In the genomic region with DNA sequence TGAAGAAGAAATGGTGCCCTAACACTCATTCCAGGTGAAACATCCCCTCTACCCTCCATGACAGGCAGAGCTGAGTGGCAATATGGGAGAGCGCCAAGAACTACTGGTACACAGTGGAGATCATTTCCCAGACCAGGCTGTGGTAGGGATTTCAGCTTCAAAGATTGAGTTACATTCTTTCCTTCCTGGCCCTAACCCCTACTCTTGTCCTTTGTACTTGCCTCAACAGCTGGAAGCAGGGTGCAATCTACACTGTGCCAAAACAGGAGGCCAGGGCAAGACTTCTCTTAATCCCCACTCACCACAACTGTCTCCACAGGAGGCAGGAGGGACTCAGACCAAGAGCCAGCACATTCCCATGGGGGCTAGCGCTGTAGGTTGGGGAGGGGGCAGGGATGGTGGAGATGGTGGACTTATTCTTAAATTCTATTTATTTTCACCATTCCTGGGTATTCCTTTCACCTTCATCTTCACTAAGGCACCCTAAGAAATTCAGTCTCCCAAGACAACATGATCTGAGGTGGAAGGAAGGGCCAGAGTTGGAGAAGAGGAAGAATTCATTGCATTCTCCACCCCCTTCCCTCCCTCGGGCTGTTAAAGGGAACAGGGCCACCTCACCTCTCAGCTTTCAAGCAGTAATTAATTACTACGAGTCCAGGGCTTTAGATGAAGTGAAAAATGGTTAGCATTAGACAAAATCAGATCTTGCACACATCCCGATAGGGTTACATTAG, we compare ENCODE assay signal across 1 cellular context.
TF ChIP-seq lines count a peak whose summit lies in the region.

No MANE protein-coding gene starts in this region.

TF ChIP-seq in IMR-90, 13 proteins besides CTCF, POLR2A, EP300 and RAD21:
- TF ChIP-seq SMC3 (IDR thresholded peaks at IDR 0.05; ENCODE audit: low read depth, low read length) (no peak), CHD1 (IDR thresholded peaks at IDR 0.05; ENCODE audit: low read depth, low read length) (no peak), ELK1 (IDR thresholded peaks at IDR 0.05; ENCODE audit: borderline replicate concordance, low read depth, low read length) (no peak), FOS (IDR thresholded peaks at IDR 0.05; ENCODE audit: low read depth, low read length) (no peak), MAFK (IDR thresholded peaks at IDR 0.05; ENCODE audit: low read depth, low read length) (no peak), MXI1 (IDR thresholded peaks at IDR 0.05; ENCODE audit: borderline replicate concordance, low read depth, low read length) (no peak), MAZ (IDR thresholded peaks at IDR 0.05; ENCODE audit: borderline replicate concordance, low read depth, low read length) (no peak), CEBPB (IDR thresholded peaks at IDR 0.05; ENCODE audit: low read depth, low read length) (no peak), RCOR1 (IDR thresholded peaks at IDR 0.05; ENCODE audit: insufficient replicate concordance, low read length) (no peak), RFX5 (IDR thresholded peaks at IDR 0.05; ENCODE audit: low read depth, low read length) (no peak), BHLHE40 (IDR thresholded peaks at IDR 0.05; ENCODE audit: low read depth, low read length) (no peak), NFE2L2 (IDR thresholded peaks at IDR 0.05; ENCODE audit: low read depth, low read length) (no peak)
- TF ChIP-seq, protein P1, sequence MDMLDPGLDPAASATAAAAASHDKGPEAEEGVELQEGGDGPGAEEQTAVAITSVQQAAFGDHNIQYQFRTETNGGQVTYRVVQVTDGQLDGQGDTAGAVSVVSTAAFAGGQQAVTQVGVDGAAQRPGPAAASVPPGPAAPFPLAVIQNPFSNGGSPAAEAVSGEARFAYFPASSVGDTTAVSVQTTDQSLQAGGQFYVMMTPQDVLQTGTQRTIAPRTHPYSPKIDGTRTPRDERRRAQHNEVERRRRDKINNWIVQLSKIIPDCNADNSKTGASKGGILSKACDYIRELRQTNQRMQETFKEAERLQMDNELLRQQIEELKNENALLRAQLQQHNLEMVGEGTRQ (IDR thresholded peaks at IDR 0.05; ENCODE audit: low read depth, low read length) = no peak
